In the genomic region with DNA sequence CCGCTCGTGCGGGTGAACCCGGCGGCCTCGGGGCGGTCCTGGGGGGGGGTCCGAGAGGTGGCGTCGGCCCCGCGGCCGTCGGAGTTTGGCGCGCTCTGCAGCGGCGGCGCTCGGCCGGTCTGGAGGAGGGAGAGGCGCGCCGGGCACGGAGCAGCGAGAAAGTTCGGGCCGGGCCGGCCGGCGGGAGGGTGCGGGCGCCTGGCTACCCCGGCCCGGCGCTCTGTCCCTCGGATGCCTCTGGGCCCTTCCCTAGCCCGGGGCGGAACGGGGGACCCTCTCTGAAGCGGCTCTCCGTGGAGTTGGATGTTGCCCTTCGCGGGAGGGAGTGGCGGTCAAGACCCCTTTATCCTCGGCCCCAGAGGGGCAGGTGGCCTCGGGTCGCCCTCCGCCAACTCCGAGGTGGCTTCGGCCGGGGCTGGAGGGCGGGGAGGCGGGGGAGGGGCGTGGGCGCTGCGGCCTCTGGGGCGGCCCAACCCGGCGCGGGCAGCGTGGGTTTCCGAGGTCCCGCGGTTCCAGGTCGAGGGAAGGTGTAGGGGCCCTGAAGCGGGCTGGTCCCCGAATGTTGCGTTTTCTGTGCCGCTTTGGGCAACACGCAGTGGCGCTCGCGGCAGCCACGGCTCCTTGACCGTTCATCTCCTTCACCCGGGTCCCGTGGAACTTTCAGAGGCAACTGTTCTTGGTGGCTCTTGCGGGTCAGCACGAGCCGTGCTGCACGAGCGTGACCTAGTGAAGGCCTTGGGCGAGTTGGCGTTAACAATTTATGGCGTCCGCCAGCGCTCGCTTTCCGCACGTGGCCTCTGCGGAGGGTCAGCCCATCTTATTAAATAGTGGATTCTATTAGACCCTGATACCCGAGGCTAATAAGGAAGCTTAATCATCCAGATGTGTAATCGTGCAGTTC, we compare ENCODE assay signal across 8 cellular contexts. TPM values are rescaled to one million over a fixed set of nuclear protein-coding genes. Genes with fewer than 3 reads are reported as not detected.
DNase-seq lines count a peak whose midpoint lies in the region; ATAC-seq and TF ChIP-seq lines count a peak whose summit lies in the region.

No MANE protein-coding gene starts in this region.

- H3K4me1 ChIP-seq in BE2C: no peaks in the 10 kb centered on the region

- DNase-seq in BE2C (peak; percentile 6), glutamatergic neuron (peak; percentile 43), nucleus accumbens (lab: John Stamatoyannopoulos, UW) (peak in 38 of 56 donors; percentile 4 to 64 (median 28)), NCI-H2081 treated with DMSO at 0.1 percent for 48 hours (lab: John Stamatoyannopoulos, UW) (no peak), NCI-H345 (lab: John Stamatoyannopoulos, UW) (no peak)

- peaks cover 5% of the 10 kb centered on the region for H3K4me1 Mint-ChIP-seq in activated T-helper 17 cell treated with anti-CD3 and anti-CD28 coated beads, Interleukin-2, amount 50 U/mL, for 72 hours
- H3K4me1 Mint-ChIP-seq in glutamatergic neuron (ENCODE audit: low read depth, unreplicated experiment): peaks cover 2% of the 10 kb centered on the region

- no peaks in the 10 kb centered on the region for H3K36me3 Mint-ChIP-seq in activated T-helper 17 cell treated with anti-CD3 and anti-CD28 coated beads, Interleukin-2, amount 50 U/mL, for 72 hours (ENCODE audit: low read depth)
- no peaks in the 10 kb centered on the region for H3K36me3 Mint-ChIP-seq in glutamatergic neuron (ENCODE audit: unreplicated experiment)

- H3K27ac Mint-ChIP-seq in activated T-helper 17 cell treated with anti-CD3 and anti-CD28 coated beads, Interleukin-2, amount 50 U/mL, for 72 hours: no peak overlapping the region
- no peak overlapping the region for H3K27ac Mint-ChIP-seq in glutamatergic neuron (ENCODE audit: unreplicated experiment)

- TF ChIP-seq CTCF in BE2C (IDR thresholded peaks at IDR 0.05; ENCODE audit: low read depth, low read length) (no peak), glutamatergic neuron (IDR thresholded peaks at IDR 0.05; ENCODE audit: partially characterized antibody, unreplicated experiment) (no peak)

- H3K36me3 ChIP-seq in BE2C: no peaks in the 10 kb centered on the region

- H3K9me3 ChIP-seq in BE2C: no peaks in the 10 kb centered on the region

- peak; percentile 27 for ATAC-seq in GM19351 (IDR thresholded peaks at IDR 0.05; ENCODE audit: unreplicated experiment)
- ATAC-seq in HG03442 (IDR thresholded peaks at IDR 0.05; ENCODE audit: unreplicated experiment): peak; percentile 13
- ATAC-seq in activated T-helper 17 cell treated with anti-CD3 and anti-CD28 coated beads, Interleukin-2, amount 50 U/mL, for 72 hours (replicated peaks): peak; percentile 34

- H3K4me3 Mint-ChIP-seq in activated T-helper 17 cell treated with anti-CD3 and anti-CD28 coated beads, Interleukin-2, amount 50 U/mL, for 72 hours: peak overlapping the region; percentile 43
- H3K4me3 Mint-ChIP-seq in glutamatergic neuron (ENCODE audit: unreplicated experiment): peak overlapping the region; percentile 84

- no peaks in the 10 kb centered on the region for H3K9me3 Mint-ChIP-seq in activated T-helper 17 cell treated with anti-CD3 and anti-CD28 coated beads, Interleukin-2, amount 50 U/mL, for 72 hours
- peaks cover 2% of the 10 kb centered on the region for H3K9me3 Mint-ChIP-seq in glutamatergic neuron (ENCODE audit: unreplicated experiment)

- no peak overlapping the region for H3K4me3 ChIP-seq in BE2C (ENCODE audit: low read depth, low read length)

- H3K27me3 ChIP-seq in BE2C: peaks cover 30% of the 10 kb centered on the region

- peaks cover 3% of the 10 kb centered on the region for H3K27me3 Mint-ChIP-seq in activated T-helper 17 cell treated with anti-CD3 and anti-CD28 coated beads, Interleukin-2, amount 50 U/mL, for 72 hours
- peaks cover 3% of the 10 kb centered on the region for H3K27me3 Mint-ChIP-seq in glutamatergic neuron (ENCODE audit: unreplicated experiment)

RNA-seq across cellular contexts. Expression of a gene that starts 0.7 kb away (rescaled TPM):
- 0.12 TPM for polyA plus RNA-seq in BE2C (2012; ENCODE audit: insufficient read depth, insufficient read length, low read depth)
- total RNA-seq in activated T-helper 17 cell treated with anti-CD3 and anti-CD28 coated beads, Interleukin-2, amount 50 U/mL, for 72 hours: 1 to 10 TPM; 3.5 to 5.8 TPM
- total RNA-seq in glutamatergic neuron (ENCODE audit: unreplicated experiment): 14.8 TPM

Comparison
In these comparisons a context has a peak if more than half of its experiments do, and no peak if none do; other contexts are left out.
1. DNase-seq: peak in BE2C (single experiment), glutamatergic neuron (single experiment) and nucleus accumbens (38 of 56); none in NCI-H2081 treated with DMSO at 0.1 percent for 48 hours (single experiment) and NCI-H345 (single experiment).
2. Peak in every context shown above with its lines, with median percentiles within 50 percentile points of each other: ATAC-seq.